In the genomic region with DNA sequence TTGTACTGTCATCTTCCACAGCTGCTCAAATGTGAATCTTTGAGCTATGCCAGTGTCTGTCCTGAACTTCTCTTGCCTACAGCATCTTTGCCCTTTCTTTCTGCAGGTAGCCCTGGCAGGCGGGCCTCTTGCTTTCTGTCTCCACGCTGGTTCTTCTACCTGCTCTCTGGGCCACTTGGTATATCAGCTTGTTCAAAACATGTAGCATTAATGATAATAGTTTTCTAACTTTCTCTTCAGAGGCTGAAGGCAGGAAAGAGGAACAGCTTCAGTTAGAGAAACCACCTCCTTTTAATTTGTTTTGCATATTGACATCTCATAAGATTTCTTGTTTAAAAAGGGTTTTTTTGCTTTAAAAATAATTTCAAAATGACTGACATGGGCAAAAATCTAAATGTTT, we compare ENCODE assay signal across 14 cellular contexts. TPM values are rescaled to one million over a fixed set of nuclear protein-coding genes. Genes with fewer than 3 reads are reported as not detected.
DNase-seq lines count a peak whose midpoint lies in the region; ATAC-seq and TF ChIP-seq lines count a peak whose summit lies in the region.
"Had no signal": no experiment of that assay in that cellular context is flagged by ENCODE, and none has a peak within 500 bp of the region (broad histone marks: within the 10 kb centered on the region; RNA-seq: fewer than 3 reads in every experiment).

No MANE protein-coding gene starts in this region.

- TF ChIP-seq CTCF in heart left ventricle (IDR thresholded peaks at IDR 0.05) (no peak), OCI-LY1 (IDR thresholded peaks at IDR 0.05; ENCODE audit: low read length) (no peak), endothelial cell (IDR thresholded peaks at IDR 0.05; ENCODE audit: unreplicated experiment) (no peak)

- no peak for ATAC-seq in heart left ventricle
- no peak for ATAC-seq in Right ventricle myocardium superior (ENCODE audit: poor library complexity)

- H4K20me1 ChIP-seq in OCI-LY1 (ENCODE audit: insufficient read depth, low read length) = no peaks in the 10 kb centered on the region

- H3K79me2 ChIP-seq in OCI-LY1 (ENCODE audit: insufficient read depth, low read length) = no peaks in the 10 kb centered on the region

- WGBS in heart left ventricle, 4 donors = 87 to 94% (median 93%) methylated on average over 2 of the region's 2 CpGs

- H3K4me2 ChIP-seq in OCI-LY1 (ENCODE audit: low read length) = peak overlapping the region; percentile 50

- H3K36me3 ChIP-seq in heart left ventricle (no peaks in the 10 kb centered on the region), OCI-LY1 (ENCODE audit: insufficient read depth, low read length) (no peaks in the 10 kb centered on the region)

- H3K27me3 ChIP-seq in heart left ventricle = no peaks in the 10 kb centered on the region
- no peaks in the 10 kb centered on the region for H3K27me3 ChIP-seq in OCI-LY1 (ENCODE audit: insufficient read depth, low read length)

- H3K9me3 ChIP-seq in heart left ventricle (no peaks in the 10 kb centered on the region), OCI-LY1 (ENCODE audit: low read length) (no peaks in the 10 kb centered on the region)

- no peaks in the 10 kb centered on the region for H3K9me2 ChIP-seq in OCI-LY1 (ENCODE audit: low read depth, low read length)

- DNase-seq in heart left ventricle = no peak
- no peak for DNase-seq in Right ventricle myocardium superior
- DNase-seq in immature natural killer cell = no peak
- DNase-seq in HuH-7 (ENCODE audit: low spot score) = no peak
- DNase-seq in endothelial cell (ENCODE audit: low spot score) = no peak
- DNase-seq in C1 segment of cervical spinal cord (lab: John Stamatoyannopoulos, UW) = no peak
- no peak for DNase-seq in retina
- DNase-seq: central memory CD4-positive, alpha-beta T cell; HFFc6; NCI-H1105 treated with DMSO at 0.1 percent for 48 hours; stimulated activated naive CD4-positive, alpha-beta T cell treated with Interleukin-2 at 50 U/mL for 16 hours; T1000 had no signal

- H2AFZ ChIP-seq in OCI-LY1 (ENCODE audit: low read length) = 0 out of 2 replicates have a peak overlapping the region, but pooled peaks have one; percentile 14

- H3K4me3 ChIP-seq in heart left ventricle (peak overlapping the region in 2 of 12 donors; percentile 60 to 64), OCI-LY1 (ENCODE audit: low read depth, low read length, poor library complexity, severe bottlenecking) (peak overlapping the region; percentile 45)

- H3K27ac Mint-ChIP-seq in immature natural killer cell = peak overlapping the region; percentile 88 to 95 (median 92)
- H3K27ac Mint-ChIP-seq in endothelial cell (ENCODE audit: unreplicated experiment) = no peak overlapping the region
- H3K27ac Mint-ChIP-seq: HFFc6 had no signal

- TF ChIP-seq POLR2A in heart left ventricle (IDR thresholded peaks at IDR 0.05) = no peak

- H3K36me3 Mint-ChIP-seq in immature natural killer cell = peaks cover 0 to 5% (median 0%) of the 10 kb centered on the region in 3 donors
- H3K36me3 Mint-ChIP-seq in endothelial cell (ENCODE audit: low read depth, unreplicated experiment) = no peaks in the 10 kb centered on the region

- H3K4me3 Mint-ChIP-seq in immature natural killer cell (peak overlapping the region; percentile 87 to 95 (median 93)), endothelial cell (ENCODE audit: unreplicated experiment) (no peak overlapping the region)
- H3K4me3 Mint-ChIP-seq: HFFc6 had no signal

- intact Hi-C loops in heart left ventricle (cut with DNase I) = no loop called here
- intact Hi-C loops in Right ventricle myocardium superior (cut with DNase I) = no loop called here

- peaks cover 0 to 31% (median 1%) of the 10 kb centered on the region in 12 donors for H3K4me1 ChIP-seq in heart left ventricle
- H3K4me1 ChIP-seq in OCI-LY1 (ENCODE audit: insufficient read depth, low read length, severe bottlenecking) = peaks cover 36% of the 10 kb centered on the region

- H3K27me3 Mint-ChIP-seq in immature natural killer cell (ENCODE audit: low read depth in 3 of 3) (no peaks in the 10 kb centered on the region), endothelial cell (ENCODE audit: unreplicated experiment) (no peaks in the 10 kb centered on the region)

- H3K9me3 Mint-ChIP-seq in immature natural killer cell (no peaks in the 10 kb centered on the region), endothelial cell (ENCODE audit: unreplicated experiment) (no peaks in the 10 kb centered on the region)
- H3K9me3 Mint-ChIP-seq: HFFc6 had no signal

- H3K27ac ChIP-seq in heart left ventricle (peak overlapping the region in 8 of 12 donors; percentile 13 to 89 (median 73)), OCI-LY1 (ENCODE audit: low read depth, low read length, poor library complexity, severe bottlenecking) (peak overlapping the region; percentile 55)

- peaks cover 52 to 61% of the 10 kb centered on the region in 2 donors for H3K4me1 Mint-ChIP-seq in immature natural killer cell
- H3K4me1 Mint-ChIP-seq in endothelial cell (ENCODE audit: unreplicated experiment) = peaks cover 5% of the 10 kb centered on the region

- H3K9ac ChIP-seq in OCI-LY1 (ENCODE audit: low read length) = peak overlapping the region; percentile 36

- H3F3A ChIP-seq in OCI-LY1 (ENCODE audit: insufficient read depth, low read length) = no peaks in the 10 kb centered on the region; the same call in 1 of the 2 replicates

RNA-seq across cellular contexts. Expression of a gene that starts 0.9 kb away (rescaled TPM):
- total RNA-seq in heart left ventricle (10 to 100 TPM in 4 of 9 donors, 1 to 10 TPM in 5; 7.3 to 56.9 (median 9.2) TPM), Right ventricle myocardium superior (11.5 TPM), endothelial cell (ENCODE audit: unreplicated experiment) (not detected)
- polyA plus RNA-seq in heart left ventricle (1 to 10 TPM; 2.5 to 5.3 TPM), immature natural killer cell (10 to 100 TPM; 32.2 to 59.4 (median 37.9) TPM)
- total RNA-seq: HFFc6 had no signal
- polyA plus RNA-seq: keratinocyte had no signal
